In the genomic region with DNA sequence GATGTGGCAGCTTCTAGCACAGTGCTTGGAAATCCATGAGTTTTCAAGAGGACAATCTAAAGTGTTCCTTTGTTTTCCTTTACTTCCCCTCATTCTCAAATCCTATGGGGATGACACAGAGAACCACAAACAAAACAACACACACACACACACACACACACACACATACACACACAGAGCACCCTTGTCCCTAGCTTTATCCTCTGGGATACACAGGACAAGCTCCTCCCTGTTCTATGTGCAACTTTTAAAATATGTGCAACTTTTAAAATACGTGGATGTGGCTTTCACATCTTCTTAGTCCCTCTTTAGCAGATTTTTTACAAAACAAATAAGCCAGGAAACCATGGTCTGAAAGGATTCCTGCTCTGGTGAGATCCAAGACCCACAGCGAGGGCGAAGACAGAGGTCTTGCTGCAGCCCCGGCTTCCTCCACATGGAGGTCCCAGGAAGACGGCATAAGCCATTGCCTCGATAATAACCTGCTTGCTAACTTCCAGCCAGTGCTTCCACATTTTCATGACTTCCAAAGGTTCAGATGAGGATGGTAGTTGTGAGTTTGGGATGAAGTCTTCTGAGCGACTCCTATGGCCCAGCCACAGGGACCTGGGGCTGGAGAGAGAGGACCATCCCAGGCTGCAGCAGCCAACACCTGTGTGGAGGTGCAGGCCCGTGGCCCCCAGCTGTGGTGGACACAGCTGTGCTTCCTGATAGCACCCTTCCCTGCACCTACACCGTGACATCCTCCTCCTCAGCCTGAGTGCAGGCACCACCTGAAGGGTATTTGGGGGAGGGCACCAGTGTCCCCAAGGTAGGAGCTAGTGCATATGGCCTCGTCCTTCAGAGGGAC, we compare ENCODE assay signal across 17 cellular contexts.
DNase-seq lines count a peak whose midpoint lies in the region; ATAC-seq and TF ChIP-seq lines count a peak whose summit lies in the region.
"Had no signal": no experiment of that assay in that cellular context is flagged by ENCODE, and none has a peak within 500 bp of the region (broad histone marks: within the 10 kb centered on the region; RNA-seq: fewer than 3 reads in every experiment).

No MANE protein-coding gene starts in this region.

- TF ChIP-seq CTCF in left ventricle myocardium inferior (IDR thresholded peaks at IDR 0.05; ENCODE audit: borderline replicate concordance) (no peak), vagina (IDR thresholded peaks at IDR 0.05) (no peak), mammary epithelial cell (conservative IDR thresholded peaks at IDR 0.05 in 1 of 2, IDR thresholded peaks at IDR 0.05 in 1 of 2; ENCODE audit: extremely low read depth in 1 of 2, insufficient read depth in 1 of 2, low read depth in 1 of 2, low read length in 2 of 2) (no peak)

- no peaks in the 10 kb centered on the region for H3K36me3 Mint-ChIP-seq in dendritic cell treated with granulocyte-macrophage colony-stimulating factor and Interleukin-4, amounts not matched to agents 40 ng/mL and 50 ng/mL, for 4 days (ENCODE audit: low read depth)

- H2BK5ac ChIP-seq in mesenchymal stem cell (ENCODE audit: low read depth, low read length, poor library complexity, severe bottlenecking), result no peak overlapping the region

- H2BK15ac ChIP-seq in mesenchymal stem cell (ENCODE audit: low read depth, poor library complexity, severe bottlenecking), result peak overlapping the region; percentile 60

- BruUV-seq in mammary epithelial cell (replicated peaks; lab: Mats Ljungman, UMichigan), result no TSS peak

- no peak for TF ChIP-seq POLR2A in vagina (IDR thresholded peaks at IDR 0.05)

- H3K4me1 Mint-ChIP-seq in dendritic cell treated with granulocyte-macrophage colony-stimulating factor and Interleukin-4, amounts not matched to agents 40 ng/mL and 50 ng/mL, for 4 days (ENCODE audit: low read depth), result peaks cover 97% of the 10 kb centered on the region

- H3K4me3 ChIP-seq in left ventricle myocardium inferior (no peak overlapping the region), mesenchymal stem cell (ENCODE audit: insufficient read depth in 1 of 2, low read depth in 1 of 2, low read length in 2 of 2) (no peak overlapping the region), vagina (no peak overlapping the region), mammary epithelial cell (replicated peaks in 1 of 3; ENCODE audit: insufficient read depth in 1 of 3, low read depth in 2 of 3, low read length in 3 of 3) (no peak overlapping the region)
- H3K4me3 ChIP-seq: ovary, upper lobe of right lung had no signal

- H4K20me1 ChIP-seq in mammary epithelial cell (ENCODE audit: insufficient read depth, low read length), result no peaks in the 10 kb centered on the region

- no peaks in the 10 kb centered on the region for H3K9me3 Mint-ChIP-seq in dendritic cell treated with granulocyte-macrophage colony-stimulating factor and Interleukin-4, amounts not matched to agents 40 ng/mL and 50 ng/mL, for 4 days
- H3K9me3 Mint-ChIP-seq: activated naive CD4-positive, alpha-beta T cell treated with anti-CD3 and anti-CD28 coated beads for 36 hours had no signal

- DNase-seq in left ventricle myocardium inferior, result no peak
- no peak for DNase-seq in left ventricle myocardium superior
- DNase-seq in mesenchymal stem cell, result no peak
- DNase-seq in vagina (ENCODE audit: extremely low spot score in 2 of 2), result peak; percentile 43 to 82
- DNase-seq in NCI-H146 treated with DMSO at 0.1 percent for 48 hours (lab: John Stamatoyannopoulos, UW; ENCODE audit: unreplicated experiment), result no peak
- DNase-seq in HuH-7 (ENCODE audit: low spot score), result no peak
- no peak for DNase-seq in mammary epithelial cell
- DNase-seq: activated CD4-positive, alpha-beta T cell treated with anti-CD3 and anti-CD28 coated beads, Interleukin-2, amount 50 U/mL, for 48 hours; activated naive CD4-positive, alpha-beta T cell treated with anti-CD3 and anti-CD28 coated beads for 36 hours; DMS 273 treated with DMSO at 0.1 percent for 48 hours; NCI-H187 treated with DMSO at 0.1 percent for 48 hours; NCI-H526; ovary; stimulated activated CD4-positive, alpha-beta T cell treated with anti-CD3 and anti-CD28 coated beads, Interleukin-15, amount 100 ng/mL, for 24 hours; upper lobe of right lung had no signal

- no peak for ATAC-seq in left ventricle myocardium superior

- no peak overlapping the region for H3K4me2 ChIP-seq in mesenchymal stem cell (ENCODE audit: low read length, poor library complexity, severe bottlenecking)
- no peak overlapping the region for H3K4me2 ChIP-seq in mammary epithelial cell (ENCODE audit: insufficient read depth, low read depth, low read length)
- H3K4me2 ChIP-seq: KMS-11 had no signal

- 95% methylated on average over 8 of the region's 10 CpGs for WGBS in mesenchymal stem cell
- 99% methylated on average over 9 of the region's 10 CpGs for WGBS in mammary epithelial cell (ENCODE audit: low coverage, missing lambda C conversion rate)

- no peaks in the 10 kb centered on the region for H3K79me2 ChIP-seq in mammary epithelial cell (ENCODE audit: insufficient read depth, low read length)

- peak overlapping the region; percentile 78 for H4K8ac ChIP-seq in mesenchymal stem cell (ENCODE audit: low read length)

- H3K23ac ChIP-seq in mesenchymal stem cell (ENCODE audit: low read length in 2 of 2), result peak overlapping the region in 1 of 2 experiments; percentile 10

- peaks cover 73% of the 10 kb centered on the region for H3K4me1 ChIP-seq in left ventricle myocardium inferior
- peaks cover 35% of the 10 kb centered on the region for H3K4me1 ChIP-seq in mesenchymal stem cell (ENCODE audit: control insufficient read depth, insufficient read depth, low read depth, low read length)
- H3K4me1 ChIP-seq in vagina, result peaks cover 61% of the 10 kb centered on the region
- H3K4me1 ChIP-seq in mammary epithelial cell (ENCODE audit: insufficient read depth, low read length), result peaks cover 28% of the 10 kb centered on the region

- CTCF ChIA-PET in mammary epithelial cell (lab: Charles Lee; ENCODE audit: low non-redundant PET), result no interaction called here

- H3K36me3 ChIP-seq in left ventricle myocardium inferior (no peaks in the 10 kb centered on the region), mesenchymal stem cell (ENCODE audit: control insufficient read depth in 1 of 2, insufficient read depth in 2 of 2, low read depth in 1 of 2, low read length in 2 of 2) (no peaks in the 10 kb centered on the region), vagina (no peaks in the 10 kb centered on the region), mammary epithelial cell (ENCODE audit: insufficient read depth, low read length) (no peaks in the 10 kb centered on the region)
- H3K36me3 ChIP-seq: ovary, upper lobe of right lung had no signal

- peak overlapping the region; percentile 73 for H3K27ac ChIP-seq in left ventricle myocardium inferior (replicated peaks)
- no peak overlapping the region for H3K27ac ChIP-seq in mesenchymal stem cell (ENCODE audit: low read length, poor library complexity, severe bottlenecking)
- peak overlapping the region; percentile 48 for H3K27ac ChIP-seq in vagina
- no peak overlapping the region for H3K27ac ChIP-seq in mammary epithelial cell (ENCODE audit: insufficient read depth, low read depth, low read length)
- H3K27ac ChIP-seq: KMS-11, ovary had no signal

- H3K4ac ChIP-seq in mesenchymal stem cell (ENCODE audit: low read depth in 1 of 2, low read length in 2 of 2), result peak overlapping the region; percentile 37 to 63

- peak overlapping the region; percentile 85 to 86 for H2BK12ac ChIP-seq in mesenchymal stem cell (ENCODE audit: low read length in 2 of 2)

- H3K27me3 Mint-ChIP-seq in dendritic cell treated with granulocyte-macrophage colony-stimulating factor and Interleukin-4, amounts not matched to agents 40 ng/mL and 50 ng/mL, for 4 days, result no peaks in the 10 kb centered on the region

- H2BK120ac ChIP-seq in mesenchymal stem cell (ENCODE audit: low read depth, low read length), result peak overlapping the region; percentile 66

- H3K18ac ChIP-seq in mesenchymal stem cell (ENCODE audit: low read depth in 1 of 2, low read length in 2 of 2), result peak overlapping the region; percentile 52 to 82

- no peaks in the 10 kb centered on the region for H3K9me3 ChIP-seq in left ventricle myocardium inferior (replicated peaks)
- no peaks in the 10 kb centered on the region for H3K9me3 ChIP-seq in mesenchymal stem cell (ENCODE audit: control insufficient read depth, low read length)
- H3K9me3 ChIP-seq in vagina, result no peaks in the 10 kb centered on the region
- H3K9me3 ChIP-seq in mammary epithelial cell (replicated peaks; ENCODE audit: insufficient read depth, low read length), result no peaks in the 10 kb centered on the region
- H3K9me3 ChIP-seq: ovary, upper lobe of right lung had no signal

- dilution Hi-C loops in mammary epithelial cell (cut with HindIII; ENCODE audit: low sequenced_read_pairs), result no loop called here

- peak overlapping the region in 1 of 2 experiments; percentile 96 for H3K14ac ChIP-seq in mesenchymal stem cell (ENCODE audit: low read length in 2 of 2)

- in situ Hi-C loops in mammary epithelial cell (cut with MboI; ENCODE audit: low sequenced_read_pairs in 2 of 2), result no loop called here

- no peaks in the 10 kb centered on the region for H3K79me1 ChIP-seq in mesenchymal stem cell (replicated peaks; ENCODE audit: low read length, poor library complexity, severe bottlenecking)

- H4K91ac ChIP-seq in mesenchymal stem cell (ENCODE audit: low read length), result peak overlapping the region; percentile 93

- H2AK5ac ChIP-seq in mesenchymal stem cell (ENCODE audit: low read length, severe bottlenecking), result no peak overlapping the region

- H3K27me3 ChIP-seq in left ventricle myocardium inferior (ENCODE audit: low read depth) (no peaks in the 10 kb centered on the region), mesenchymal stem cell (ENCODE audit: control insufficient read depth in 1 of 2, insufficient read depth in 1 of 2, low read length in 2 of 2) (no peaks in the 10 kb centered on the region), vagina (no peaks in the 10 kb centered on the region), mammary epithelial cell (ENCODE audit: insufficient read depth, low read length) (no peaks in the 10 kb centered on the region)
- H3K27me3 ChIP-seq: ovary, upper lobe of right lung had no signal

- H3K27ac Mint-ChIP-seq in dendritic cell treated with granulocyte-macrophage colony-stimulating factor and Interleukin-4, amounts not matched to agents 40 ng/mL and 50 ng/mL, for 4 days, result peak overlapping the region; percentile 88

- H3K9ac ChIP-seq in mesenchymal stem cell (ENCODE audit: low read length) (peak overlapping the region; percentile 72), mammary epithelial cell (ENCODE audit: insufficient read depth, low read length) (no peak overlapping the region)
- H3K9ac ChIP-seq: KMS-11 had no signal

- intact Hi-C loops in left ventricle myocardium inferior (cut with micrococcal nuclease), result no loop called here
- intact Hi-C loops in left ventricle myocardium superior (cut with micrococcal nuclease), result no loop called here
- intact Hi-C loops in dendritic cell treated with granulocyte-macrophage colony-stimulating factor and Interleukin-4, amounts not matched to agents 40 ng/mL and 50 ng/mL, for 4 days (cut with micrococcal nuclease), result loop anchor here (5.0 kb wide), 1 partner anchor 62 kb away; a partner anchor contains a TSS
- intact Hi-C loops in vagina (cut with DNase I), result loop anchor here (10.0 kb wide), 1 partner anchor 64 kb away; a partner anchor contains a TSS
- intact Hi-C loops in mammary epithelial cell (cut with micrococcal nuclease), result no loop called here

- no peak overlapping the region for H2AFZ ChIP-seq in mesenchymal stem cell (ENCODE audit: low read depth, low read length)
- H2AFZ ChIP-seq in mammary epithelial cell (ENCODE audit: low read depth, low read length), result no peak overlapping the region

- no peak overlapping the region for H3K4me3 Mint-ChIP-seq in dendritic cell treated with granulocyte-macrophage colony-stimulating factor and Interleukin-4, amounts not matched to agents 40 ng/mL and 50 ng/mL, for 4 days
- H3K4me3 Mint-ChIP-seq: activated naive CD4-positive, alpha-beta T cell treated with anti-CD3 and anti-CD28 coated beads for 36 hours had no signal

Comparison
In these comparisons a context has a peak if more than half of its experiments do, and no peak if none do; other contexts are left out.
1. DNase-seq: peak in vagina (2 of 2); none in left ventricle myocardium inferior (single experiment), left ventricle myocardium superior (single experiment), mesenchymal stem cell (single experiment), NCI-H146 treated with DMSO at 0.1 percent for 48 hours (single experiment), HuH-7 (single experiment) and mammary epithelial cell (single experiment).
2. H3K27ac ChIP-seq: peak in left ventricle myocardium inferior (single experiment) and vagina (single experiment); none in mesenchymal stem cell (single experiment) and mammary epithelial cell (single experiment).
3. intact Hi-C loops: an anchor here in dendritic cell treated with granulocyte-macrophage colony-stimulating factor and Interleukin-4, amounts not matched to agents 40 ng/mL and 50 ng/mL, for 4 days (5.0 kb wide) and vagina (10.0 kb wide); none called in left ventricle myocardium inferior, left ventricle myocardium superior and mammary epithelial cell.